25 cellular contexts compared by ENCODE assay signal in the genomic region with DNA sequence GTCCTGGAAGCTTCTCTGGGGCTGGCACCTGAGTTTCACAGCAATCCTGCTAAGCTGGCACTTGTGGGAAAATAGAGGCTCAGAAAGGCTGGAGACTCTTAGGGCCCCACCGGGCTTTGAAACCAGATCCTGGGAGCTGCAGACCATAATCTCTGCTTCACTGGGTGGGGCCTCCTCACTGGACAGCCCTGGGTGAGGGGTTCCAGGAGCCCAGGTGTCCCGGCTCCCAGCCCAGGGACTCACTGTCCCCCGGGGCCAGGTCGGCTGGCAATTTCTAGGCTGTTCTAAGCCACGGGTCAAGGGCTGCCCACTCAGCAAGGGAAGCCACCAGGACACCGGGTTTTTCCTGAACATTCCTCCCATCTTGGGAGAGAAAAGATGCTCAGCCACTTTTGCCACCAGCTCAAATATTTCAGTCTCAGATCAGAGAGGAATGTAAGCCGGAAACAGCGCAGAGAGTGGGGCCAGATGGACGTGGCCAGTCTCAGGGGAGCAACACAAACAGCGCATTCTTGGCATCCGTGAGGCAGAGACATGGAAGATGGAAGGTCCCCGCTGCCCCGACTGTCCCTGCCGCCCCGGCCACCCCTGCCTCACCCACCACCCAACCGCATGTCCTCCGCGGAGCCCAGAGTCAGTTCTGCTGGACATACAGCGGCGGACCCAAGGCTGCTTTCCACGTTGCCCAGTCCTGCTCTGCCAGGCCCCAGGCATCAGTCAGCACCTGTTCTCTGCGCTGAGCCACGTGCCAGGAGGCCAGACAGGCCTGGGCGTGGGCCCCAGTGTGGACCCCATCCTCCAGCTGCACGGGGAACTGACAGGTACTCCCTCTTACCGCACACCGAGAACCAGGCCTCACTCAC.
DNase-seq lines count a peak whose midpoint lies in the region; ATAC-seq and TF ChIP-seq lines count a peak whose summit lies in the region.
"Had no signal": no experiment of that assay in that cellular context is flagged by ENCODE, and none has a peak within 500 bp of the region (broad histone marks: within the 10 kb centered on the region; RNA-seq: fewer than 3 reads in every experiment).

No MANE protein-coding gene starts in this region.

- peaks cover 32% of the 10 kb centered on the region for H3F3A ChIP-seq in neural progenitor cell (ENCODE audit: low read depth)

- TF ChIP-seq CTCF in WTC11 (IDR thresholded peaks at IDR 0.05) = no peak
- TF ChIP-seq CTCF in glutamatergic neuron (IDR thresholded peaks at IDR 0.05; ENCODE audit: partially characterized antibody, unreplicated experiment) = no peak
- no peak for TF ChIP-seq CTCF in neural progenitor cell (IDR thresholded peaks at IDR 0.05)

- peak overlapping the region; percentile 60 for H3K9ac ChIP-seq in BLaER1
- H3K9ac ChIP-seq in neural progenitor cell = peak overlapping the region; percentile 20

- POLR2A ChIA-PET in WTC11 (lab: Charles Lee) = no interaction called here

- ATAC-seq in WTC11 (no peak), GM21825 (IDR thresholded peaks at IDR 0.05; ENCODE audit: unreplicated experiment) (no peak)
- ATAC-seq: activated CD8-positive, alpha-beta T cell treated with anti-CD3 and anti-CD28 coated beads, Interleukin-2, amount 10 ng/mL, durations not matched to agents 7 days and 5 days; activated T-cell treated with anti-CD3 and anti-CD28 coated beads, Interleukin-2, amount 50 U/mL, for 4 hours; effector memory CD8-positive, alpha-beta T cell; GM12878; K562; T-helper 17 cell had no signal

- peaks cover 11% of the 10 kb centered on the region; the same call in 1 of the 2 replicates for H3K36me3 ChIP-seq in BLaER1
- no peaks in the 10 kb centered on the region for H3K36me3 ChIP-seq in neural progenitor cell
- H3K36me3 ChIP-seq: uterus had no signal

- peak overlapping the region; percentile 90 for H3K27ac ChIP-seq in BLaER1
- peak overlapping the region; percentile 46 for H3K27ac ChIP-seq in neural progenitor cell
- H3K27ac ChIP-seq: hepatocyte, uterus had no signal

- CTCF ChIA-PET in WTC11 (lab: Charles Lee) = no interaction called here

- no peaks in the 10 kb centered on the region for H3K27me3 ChIP-seq in BLaER1
- no peaks in the 10 kb centered on the region for H3K27me3 ChIP-seq in neural progenitor cell
- H3K27me3 ChIP-seq: hepatocyte, uterus had no signal

- H3K4me1 ChIP-seq in BLaER1 = peaks cover 87% of the 10 kb centered on the region
- H3K4me1 ChIP-seq in neural progenitor cell = peaks cover 49% of the 10 kb centered on the region
- H3K4me1 ChIP-seq: uterus had no signal

- no peaks in the 10 kb centered on the region for H3K27me3 Mint-ChIP-seq in WTC11 (ENCODE audit: low read depth)
- peaks cover 26% of the 10 kb centered on the region for H3K27me3 Mint-ChIP-seq in glutamatergic neuron (ENCODE audit: unreplicated experiment)
- peaks cover 3% of the 10 kb centered on the region for H3K27me3 Mint-ChIP-seq in neural progenitor cell (ENCODE audit: insufficient read depth, low read depth)
- H3K27me3 Mint-ChIP-seq: effector memory CD8-positive, alpha-beta T cell; T-helper 17 cell had no signal

- H3K4me1 Mint-ChIP-seq in WTC11 (peaks cover 29% of the 10 kb centered on the region), glutamatergic neuron (ENCODE audit: low read depth, unreplicated experiment) (peaks cover 55% of the 10 kb centered on the region), neural progenitor cell (peaks cover 52% of the 10 kb centered on the region)
- H3K4me1 Mint-ChIP-seq: activated naive CD4-positive, alpha-beta T cell treated with anti-CD3 and anti-CD28 coated beads, Interleukin-2, amount 50 U/mL, for 24 hours had no signal

- H3K36me3 Mint-ChIP-seq in WTC11 = no peaks in the 10 kb centered on the region
- H3K36me3 Mint-ChIP-seq in glutamatergic neuron (ENCODE audit: unreplicated experiment) = no peaks in the 10 kb centered on the region
- peaks cover 2% of the 10 kb centered on the region for H3K36me3 Mint-ChIP-seq in neural progenitor cell
- H3K36me3 Mint-ChIP-seq: activated naive CD4-positive, alpha-beta T cell treated with anti-CD3 and anti-CD28 coated beads, Interleukin-2, amount 50 U/mL, for 24 hours had no signal

- H2AFZ ChIP-seq in neural progenitor cell (replicated peaks) = no peak overlapping the region
- H2AFZ ChIP-seq: hepatocyte had no signal

- DNase-seq in WTC11 (ENCODE audit: low spot score) (no peak), glutamatergic neuron (peak; percentile 55), neural progenitor cell (ENCODE audit: low spot score) (no peak), C1 segment of cervical spinal cord (lab: John Stamatoyannopoulos, UW) (no peak), NCI-H2029 (lab: John Stamatoyannopoulos, UW) (no peak)
- DNase-seq in central memory CD4-positive, alpha-beta T cell = no peak
- DNase-seq: activated CD4-positive, CD25-positive, alpha-beta regulatory T cell; activated CD8-positive, alpha-beta T cell treated with anti-CD3 and anti-CD28 coated beads, Interleukin-2, amount 10 ng/mL, durations not matched to agents 7 days and 5 days; activated T-cell treated with anti-CD3 and anti-CD28 coated beads, Interleukin-2, amount 50 U/mL, for 4 hours; effector memory CD8-positive, alpha-beta T cell; GDM1; HCEC 1CT; kidney; NCI-H2081; NCI-H526; nucleus accumbens; stimulated activated CD4-positive, alpha-beta T cell treated with anti-CD3 and anti-CD28 coated beads, Interleukin-1b, Interleukin-23, amount 100 ng/mL, for 48 hours; T-helper 17 cell; uterus had no signal

- H3K27ac Mint-ChIP-seq in WTC11 (peak overlapping the region; percentile 95), glutamatergic neuron (ENCODE audit: unreplicated experiment) (peak overlapping the region; percentile 83), neural progenitor cell (peak overlapping the region; percentile 95)
- H3K27ac Mint-ChIP-seq: activated CD8-positive, alpha-beta T cell treated with anti-CD3 and anti-CD28 coated beads, Interleukin-2, amount 10 ng/mL, durations not matched to agents 7 days and 5 days; activated naive CD4-positive, alpha-beta T cell treated with anti-CD3 and anti-CD28 coated beads, Interleukin-2, amount 50 U/mL, for 24 hours; effector memory CD8-positive, alpha-beta T cell; T-helper 17 cell had no signal

- H3K9me3 Mint-ChIP-seq in WTC11 (peaks cover 4% of the 10 kb centered on the region; the same call in 1 of the 2 replicates), glutamatergic neuron (ENCODE audit: unreplicated experiment) (peaks cover 47% of the 10 kb centered on the region), neural progenitor cell (no peaks in the 10 kb centered on the region)
- H3K9me3 Mint-ChIP-seq: activated naive CD4-positive, alpha-beta T cell treated with anti-CD3 and anti-CD28 coated beads, Interleukin-2, amount 50 U/mL, for 24 hours; activated T-cell treated with anti-CD3 and anti-CD28 coated beads, Interleukin-2, amount 50 U/mL, for 4 hours; effector memory CD8-positive, alpha-beta T cell had no signal

- H3K79me2 ChIP-seq in neural progenitor cell (ENCODE audit: low read depth) = peaks cover 65% of the 10 kb centered on the region

- H3K4me3 ChIP-seq in BLaER1 (no peak overlapping the region), neural progenitor cell (no peak overlapping the region)
- H3K4me3 ChIP-seq: GM12878, hepatocyte, K562, uterus had no signal

- H4K20me1 ChIP-seq in BLaER1 = no peaks in the 10 kb centered on the region
- peaks cover 19% of the 10 kb centered on the region for H4K20me1 ChIP-seq in neural progenitor cell (ENCODE audit: low read depth)

- no peak overlapping the region for H3K4me3 Mint-ChIP-seq in WTC11
- H3K4me3 Mint-ChIP-seq in glutamatergic neuron (ENCODE audit: unreplicated experiment) = peak overlapping the region; percentile 72
- peak overlapping the region; percentile 57 for H3K4me3 Mint-ChIP-seq in neural progenitor cell
- H3K4me3 Mint-ChIP-seq: activated CD8-positive, alpha-beta T cell treated with anti-CD3 and anti-CD28 coated beads, Interleukin-2, amount 10 ng/mL, durations not matched to agents 7 days and 5 days; activated naive CD4-positive, alpha-beta T cell treated with anti-CD3 and anti-CD28 coated beads, Interleukin-2, amount 50 U/mL, for 24 hours; activated T-cell treated with anti-CD3 and anti-CD28 coated beads, Interleukin-2, amount 50 U/mL, for 4 hours; effector memory CD8-positive, alpha-beta T cell had no signal

- H3K9me3 ChIP-seq in BLaER1 (no peaks in the 10 kb centered on the region), neural progenitor cell (ENCODE audit: low read depth) (no peaks in the 10 kb centered on the region)
- H3K9me3 ChIP-seq: uterus had no signal

- H3K4me2 ChIP-seq in BLaER1 (peak overlapping the region; percentile 96), neural progenitor cell (no peak overlapping the region)
- H3K4me2 ChIP-seq: hepatocyte had no signal

TF ChIP-seq in WTC11, 78 proteins besides CTCF, POLR2A, EP300 and RAD21 (continues in another document):
- TF ChIP-seq ZBTB21 (CRISPR knock-in tag; IDR thresholded peaks at IDR 0.05; ENCODE audit: borderline replicate concordance) = no peak
- TF ChIP-seq, protein P1, sequence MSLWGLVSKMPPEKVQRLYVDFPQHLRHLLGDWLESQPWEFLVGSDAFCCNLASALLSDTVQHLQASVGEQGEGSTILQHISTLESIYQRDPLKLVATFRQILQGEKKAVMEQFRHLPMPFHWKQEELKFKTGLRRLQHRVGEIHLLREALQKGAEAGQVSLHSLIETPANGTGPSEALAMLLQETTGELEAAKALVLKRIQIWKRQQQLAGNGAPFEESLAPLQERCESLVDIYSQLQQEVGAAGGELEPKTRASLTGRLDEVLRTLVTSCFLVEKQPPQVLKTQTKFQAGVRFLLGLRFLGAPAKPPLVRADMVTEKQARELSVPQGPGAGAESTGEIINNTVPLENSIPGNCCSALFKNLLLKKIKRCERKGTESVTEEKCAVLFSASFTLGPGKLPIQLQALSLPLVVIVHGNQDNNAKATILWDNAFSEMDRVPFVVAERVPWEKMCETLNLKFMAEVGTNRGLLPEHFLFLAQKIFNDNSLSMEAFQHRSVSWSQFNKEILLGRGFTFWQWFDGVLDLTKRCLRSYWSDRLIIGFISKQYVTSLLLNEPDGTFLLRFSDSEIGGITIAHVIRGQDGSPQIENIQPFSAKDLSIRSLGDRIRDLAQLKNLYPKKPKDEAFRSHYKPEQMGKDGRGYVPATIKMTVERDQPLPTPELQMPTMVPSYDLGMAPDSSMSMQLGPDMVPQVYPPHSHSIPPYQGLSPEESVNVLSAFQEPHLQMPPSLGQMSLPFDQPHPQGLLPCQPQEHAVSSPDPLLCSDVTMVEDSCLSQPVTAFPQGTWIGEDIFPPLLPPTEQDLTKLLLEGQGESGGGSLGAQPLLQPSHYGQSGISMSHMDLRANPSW (CRISPR knock-in tag; conservative IDR thresholded peaks at IDR 0.05; ENCODE audit: low read depth) = no peak
- TF ChIP-seq NFE2L1 (CRISPR knock-in tag; IDR thresholded peaks at IDR 0.05) = no peak
- no peak for TF ChIP-seq GABPB1 (CRISPR knock-in tag; IDR thresholded peaks at IDR 0.05)
